In the genomic region with DNA sequence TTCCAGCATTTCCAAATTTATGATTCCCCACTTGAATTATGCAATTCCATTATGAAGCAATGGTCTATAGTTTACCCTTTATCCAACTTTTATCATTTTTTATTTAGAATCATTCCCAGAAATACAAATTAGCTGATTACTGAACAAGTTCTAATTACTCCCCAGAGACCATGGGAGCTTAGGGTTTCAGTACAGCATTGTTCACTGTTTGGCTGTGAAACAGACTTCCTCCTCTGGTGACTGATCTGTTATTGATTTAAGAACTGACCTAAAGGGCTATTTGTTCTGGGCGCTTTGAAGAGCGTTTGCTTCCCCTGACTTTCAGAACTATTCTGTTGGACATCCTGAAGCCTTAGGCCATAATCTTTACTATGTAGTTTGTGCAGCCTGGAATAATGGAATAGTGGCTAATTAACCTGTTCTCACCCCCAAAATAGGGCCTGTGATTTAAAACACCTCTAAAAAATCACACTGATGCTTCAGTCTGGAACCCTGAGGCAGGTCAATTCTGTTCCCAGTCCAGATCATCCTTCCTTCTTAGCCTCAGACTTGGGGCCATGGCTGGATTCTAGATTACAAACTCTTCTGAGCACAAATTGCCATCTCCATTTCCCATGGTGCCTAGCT, we compare ENCODE assay signal across 15 cellular contexts. TPM values are rescaled to one million over a fixed set of nuclear protein-coding genes. Genes with fewer than 3 reads are reported as not detected.
DNase-seq lines count a peak whose midpoint lies in the region; ATAC-seq, FAIRE-seq and TF ChIP-seq lines count a peak whose summit lies in the region.
"Had no signal": no experiment of that assay in that cellular context is flagged by ENCODE, and none has a peak within 500 bp of the region (broad histone marks: within the 10 kb centered on the region; RNA-seq: fewer than 3 reads in every experiment).

No MANE protein-coding gene starts in this region.

- peaks cover 0 to 28% (median 22%) of the 10 kb centered on the region in 12 donors for H3K4me1 ChIP-seq in heart left ventricle

- no peaks in the 10 kb centered on the region for H3K9me3 Mint-ChIP-seq in CD4-positive, alpha-beta T cell

- H3K9me3 ChIP-seq in heart left ventricle = no peaks in the 10 kb centered on the region
- no peaks in the 10 kb centered on the region for H3K9me3 ChIP-seq in CD4-positive, alpha-beta T cell (ENCODE audit: control insufficient read depth, low read length)

- POLR2A ChIA-PET in CD4-positive, alpha-beta T cell (lab: Charles Lee) = no interaction called here

- CTCF ChIA-PET in CD4-positive, alpha-beta T cell (lab: Charles Lee) = no interaction called here

- FAIRE-seq in frontal cortex (lab: Jason Lieb, UNC) = no peak
- FAIRE-seq: urothelium cell line had no signal

- H3K36me3 ChIP-seq in heart left ventricle = no peaks in the 10 kb centered on the region

- 42 to 64% (median 57%) methylated on average over 2 of the region's 2 CpGs for WGBS in heart left ventricle, 4 donors

- ATAC-seq in heart left ventricle = peak; percentile 60 to 82 (median 69)
- no peak for ATAC-seq in CD4-positive, alpha-beta T cell (ENCODE audit: poor library complexity)

- TF ChIP-seq POLR2A in heart left ventricle (IDR thresholded peaks at IDR 0.05) = no peak

- peaks cover 5% of the 10 kb centered on the region for H3K36me3 Mint-ChIP-seq in CD4-positive, alpha-beta T cell (ENCODE audit: low read depth)

- no peaks in the 10 kb centered on the region for H3K27me3 ChIP-seq in heart left ventricle
- H3K27me3 ChIP-seq in CD4-positive, alpha-beta T cell (ENCODE audit: control insufficient read depth, insufficient read depth, low read length) = no peaks in the 10 kb centered on the region

- peak overlapping the region in 10 of 12 donors; percentile 3 to 53 (median 32) for H3K27ac ChIP-seq in heart left ventricle
- no peak overlapping the region for H3K27ac ChIP-seq in CD4-positive, alpha-beta T cell (ENCODE audit: low read depth, low read length)
- H3K27ac ChIP-seq: C4-2B, RWPE1 had no signal

- intact Hi-C loops in heart left ventricle (cut with DNase I) = no loop called here
- intact Hi-C loops in CD4-positive, alpha-beta T cell (cut with DNase I, micrococcal nuclease) = no loop called here

- no peaks in the 10 kb centered on the region for H3K27me3 Mint-ChIP-seq in CD4-positive, alpha-beta T cell

- peak; percentile 42 for DNase-seq in COLO829 (ENCODE audit: low spot score)
- peak; percentile 41 for DNase-seq in NCI-H774 (lab: John Stamatoyannopoulos, UW)
- peak in 1 of 5 donors; percentile 15 for DNase-seq in heart left ventricle
- peak; percentile 81 for DNase-seq in pons (ENCODE audit: low spot score)
- no peak for DNase-seq in CD4-positive, alpha-beta T cell
- DNase-seq in RKO (ENCODE audit: low spot score) = no peak
- no peak for DNase-seq in COR-L47 (lab: John Stamatoyannopoulos, UW)
- DNase-seq in frontal cortex (ENCODE audit: low spot score in 2 of 2) = no peak
- DNase-seq: activated effector memory CD4-positive, alpha-beta T cell treated with Interleukin-2 at 50 U/mL for 16 hours; cortex of kidney; NCI-H1694; nucleus accumbens had no signal

- H3K4me1 Mint-ChIP-seq in CD4-positive, alpha-beta T cell (ENCODE audit: low read depth) = no peaks in the 10 kb centered on the region

- H3K27ac Mint-ChIP-seq in CD4-positive, alpha-beta T cell = no peak overlapping the region

- H3K4me3 Mint-ChIP-seq in CD4-positive, alpha-beta T cell = no peak overlapping the region

- H3K4me3 ChIP-seq in heart left ventricle = no peak overlapping the region

- TF ChIP-seq CTCF in heart left ventricle (IDR thresholded peaks at IDR 0.05) = no peak
- TF ChIP-seq CTCF in CD4-positive, alpha-beta T cell (IDR thresholded peaks at IDR 0.05) = no peak

RNA-seq across cellular contexts. Expression of gene ALG14, which starts 58.7 kb away (rescaled TPM):
- 1 to 10 TPM in 7 of 9 donors, under 1 TPM in 2; 0.56 to 4.7 (median 3.2) TPM for total RNA-seq in heart left ventricle
- polyA plus RNA-seq in heart left ventricle = 1 to 10 TPM in 1 of 2 donors, under 1 TPM in 1; 0.76 to 1.8 TPM
- under 1 TPM; 0.08 to 0.52 TPM for total RNA-seq in CD4-positive, alpha-beta T cell
- total RNA-seq in frontal cortex = 3.7 TPM

Comparison
In these comparisons a context has a peak if more than half of its experiments do, and no peak if none do; other contexts are left out.
1. DNase-seq: peak in COLO829 (single experiment), NCI-H774 (single experiment) and pons (single experiment); none in CD4-positive, alpha-beta T cell (0 of 10), RKO (single experiment), COR-L47 (single experiment) and frontal cortex (0 of 2).